ENCODE assay signal across 8 cellular contexts in the genomic region with DNA sequence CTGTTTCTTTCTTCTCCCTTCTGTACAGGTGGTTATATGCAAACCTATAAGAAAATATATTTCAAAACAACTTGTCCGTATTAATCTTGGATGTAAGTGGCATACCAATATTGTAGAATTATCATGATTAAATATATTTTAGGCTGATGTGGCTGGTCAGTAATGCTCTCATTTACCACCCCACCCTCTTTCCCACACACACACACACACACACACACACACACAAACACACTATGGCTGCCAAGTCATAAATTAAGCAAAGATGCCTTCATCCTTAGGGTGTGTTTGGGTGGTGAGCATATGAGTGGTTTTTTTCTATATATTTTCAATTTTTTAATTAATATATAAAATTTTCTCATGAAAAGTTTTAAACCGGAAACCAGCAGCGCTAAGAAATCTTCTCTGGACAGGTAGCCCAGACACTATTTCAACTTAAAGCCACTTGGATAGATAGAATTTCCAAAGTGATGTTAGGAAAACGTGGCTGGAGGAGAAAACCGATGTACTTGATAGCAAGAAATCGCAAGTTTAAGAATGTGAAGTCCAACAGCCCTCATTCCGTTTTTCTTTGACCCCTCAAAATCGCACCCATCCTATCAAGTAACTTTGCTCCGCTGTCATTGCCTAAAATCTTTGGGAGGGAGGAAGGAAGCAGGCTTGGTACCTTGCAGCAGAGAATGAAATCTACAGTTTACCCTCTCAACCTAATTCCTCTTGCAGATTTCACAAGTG.
A peak's percentile ranks its signal among the peaks of the same experiment; 100 is the strongest.
DNase-seq lines count a peak whose midpoint lies in the region; ATAC-seq, FAIRE-seq and TF ChIP-seq lines count a peak whose summit lies in the region.

No MANE protein-coding gene starts in this region.

- H4K20me1 ChIP-seq in K562 (replicated peaks; ENCODE audit: control insufficient read depth, insufficient read depth, low read length) = no peaks in the 10 kb centered on the region

- intact Hi-C loops in Right ventricle myocardium superior (cut with DNase I) (no loop called here), K562 (cut with micrococcal nuclease) (no loop called here), lower lobe of right lung (cut with DNase I) (no loop called here)

- H3K27ac ChIP-seq in cardiac muscle cell = no peak overlapping the region
- H3K27ac ChIP-seq in K562 (ENCODE audit: extremely low read depth, low read depth, low read length) = no peak overlapping the region
- peak overlapping the region; percentile 44 for H3K27ac ChIP-seq in lower lobe of right lung
- H3K27ac ChIP-seq in urinary bladder (ENCODE audit: low read depth) = no peak overlapping the region

- H3K4me2 ChIP-seq in K562 (ENCODE audit: insufficient read depth, low read length) = 0 out of 2 replicates have a peak overlapping the region, but pooled peaks have one; percentile 18

- H3K27me3 ChIP-seq in cardiac muscle cell (peaks cover 5% of the 10 kb centered on the region), K562 (ENCODE audit: control insufficient read depth in 2 of 2, insufficient read depth in 2 of 2, low read length in 2 of 2) (peaks cover 16 to 46% of the 10 kb centered on the region in 2 experiments; a peak in 4 of 5 replicates), lower lobe of right lung (ENCODE audit: low read depth) (no peaks in the 10 kb centered on the region)

- no peak for TF ChIP-seq RAD21 in K562 (CRISPR knock-in tag; conservative IDR thresholded peaks at IDR 0.05 in 1 of 2, IDR thresholded peaks at IDR 0.05 in 1 of 2)

- H3K36me3 ChIP-seq in cardiac muscle cell (no peaks in the 10 kb centered on the region), K562 (ENCODE audit: control insufficient read depth, insufficient read depth, low read length) (no peaks in the 10 kb centered on the region), lower lobe of right lung (peaks cover 15% of the 10 kb centered on the region), urinary bladder (ENCODE audit: insufficient read depth) (no peaks in the 10 kb centered on the region)

- no peaks in the 10 kb centered on the region for H3K79me2 ChIP-seq in K562 (ENCODE audit: control insufficient read depth, insufficient read depth, low read length)

- in situ Hi-C loops in K562 (cut with MboI) = no loop called here

- no peak for TF ChIP-seq POLR2A in K562 (conservative IDR thresholded peaks at IDR 0.05)

- TSS peak; percentile 53 for BruUV-seq in K562 (replicated peaks; lab: Mats Ljungman, UMichigan)

- H3K9ac ChIP-seq in K562 (ENCODE audit: insufficient read depth in 1 of 2, low read depth in 2 of 2, low read length in 2 of 2) = no peak overlapping the region

- no peak for TF ChIP-seq EP300 in K562 (IDR thresholded peaks at IDR 0.05; ENCODE audit: low read length)

- ATAC-seq in Right ventricle myocardium superior (ENCODE audit: poor library complexity) (no peak), K562 (no peak), lower lobe of right lung (peak in 1 of 2 donors; percentile 3), HG02678 (IDR thresholded peaks at IDR 0.05; ENCODE audit: unreplicated experiment) (no peak)

- peaks cover 4% of the 10 kb centered on the region for H3K4me1 ChIP-seq in cardiac muscle cell (ENCODE audit: low read depth)
- H3K4me1 ChIP-seq in K562 (replicated peaks in 1 of 2; ENCODE audit: control insufficient read depth in 2 of 2, insufficient read depth in 2 of 2, low read length in 2 of 2) = peaks cover 0 to 12% of the 10 kb centered on the region in 2 experiments; a peak in 2 of 5 replicates
- H3K4me1 ChIP-seq in lower lobe of right lung = peaks cover 31% of the 10 kb centered on the region
- no peaks in the 10 kb centered on the region for H3K4me1 ChIP-seq in urinary bladder (ENCODE audit: insufficient read depth)

- DNase-seq in cardiac muscle cell (ENCODE audit: low read depth in 1 of 2, low spot score in 1 of 2) = no peak
- no peak for DNase-seq in Right ventricle myocardium superior
- no peak for DNase-seq in K562 (ENCODE audit: extremely low read depth in 1 of 4, low spot score in 3 of 4)
- DNase-seq in lower lobe of right lung = no peak
- no peak for DNase-seq in medulla oblongata (ENCODE audit: extremely low spot score)
- DNase-seq in NCI-H2029 (lab: John Stamatoyannopoulos, UW) = no peak

- POLR2A ChIA-PET in K562 (lab: Yijun Ruan, JAX) = no interaction called here

- H3K4me3 ChIP-seq in cardiac muscle cell = peak overlapping the region; percentile 36
- no peak overlapping the region for H3K4me3 ChIP-seq in K562
- peak overlapping the region; percentile 57 for H3K4me3 ChIP-seq in lower lobe of right lung
- H3K4me3 ChIP-seq in urinary bladder (ENCODE audit: low read depth, low read length) = peak overlapping the region; percentile 94

- no peak for FAIRE-seq in K562 (lab: Jason Lieb, UNC)

- 19% methylated on average over 9 of the region's 9 CpGs for WGBS in K562 (ENCODE audit: insufficient coverage, low coverage, missing lambda C conversion rate)
- WGBS in urinary bladder = 41% methylated on average over 9 of the region's 9 CpGs

- TF ChIP-seq CTCF in cardiac muscle cell (IDR thresholded peaks at IDR 0.05; ENCODE audit: low read depth, low read length) (no peak), K562 (IDR thresholded peaks at IDR 0.05 in 2 of 3, conservative IDR thresholded peaks at IDR 0.05 in 1 of 3; ENCODE audit: insufficient read depth in 2 of 3, low read depth in 1 of 3, low read length in 3 of 3) (no peak), lower lobe of right lung (IDR thresholded peaks at IDR 0.05) (no peak)

- H3K9me1 ChIP-seq in K562 (ENCODE audit: control insufficient read depth, insufficient read depth, low read length) = no peaks in the 10 kb centered on the region

- no peak overlapping the region for H2AFZ ChIP-seq in K562 (ENCODE audit: low read depth, low read length)

- CTCF ChIA-PET in K562 (lab: Yijun Ruan, JAX; ENCODE audit: low intra/inter-chr PET ratio) = no interaction called here

- H3K9me3 ChIP-seq in cardiac muscle cell (ENCODE audit: low read depth) = no peaks in the 10 kb centered on the region
- H3K9me3 ChIP-seq in K562 (replicated peaks; ENCODE audit: control insufficient read depth, insufficient read depth, low read depth, low read length) = no peaks in the 10 kb centered on the region
- no peaks in the 10 kb centered on the region for H3K9me3 ChIP-seq in lower lobe of right lung

TF ChIP-seq in K562, 482 proteins besides CTCF, POLR2A, EP300 and RAD21 (continues in another document):
- TF ChIP-seq ZNF785 (CRISPR knock-in tag; IDR thresholded peaks at IDR 0.05) = no peak
- TF ChIP-seq CC2D1A (IDR thresholded peaks at IDR 0.05) = no peak
- TF ChIP-seq ESRRA (IDR thresholded peaks at IDR 0.05; ENCODE audit: borderline replicate concordance, low read depth) = no peak
- TF ChIP-seq ZNF699 (CRISPR knock-in tag; IDR thresholded peaks at IDR 0.05; ENCODE audit: insufficient replicate concordance) = no peak
- TF ChIP-seq WHSC1 (IDR thresholded peaks at IDR 0.05; ENCODE audit: low read length) = no peak
- TF ChIP-seq, protein P1, sequence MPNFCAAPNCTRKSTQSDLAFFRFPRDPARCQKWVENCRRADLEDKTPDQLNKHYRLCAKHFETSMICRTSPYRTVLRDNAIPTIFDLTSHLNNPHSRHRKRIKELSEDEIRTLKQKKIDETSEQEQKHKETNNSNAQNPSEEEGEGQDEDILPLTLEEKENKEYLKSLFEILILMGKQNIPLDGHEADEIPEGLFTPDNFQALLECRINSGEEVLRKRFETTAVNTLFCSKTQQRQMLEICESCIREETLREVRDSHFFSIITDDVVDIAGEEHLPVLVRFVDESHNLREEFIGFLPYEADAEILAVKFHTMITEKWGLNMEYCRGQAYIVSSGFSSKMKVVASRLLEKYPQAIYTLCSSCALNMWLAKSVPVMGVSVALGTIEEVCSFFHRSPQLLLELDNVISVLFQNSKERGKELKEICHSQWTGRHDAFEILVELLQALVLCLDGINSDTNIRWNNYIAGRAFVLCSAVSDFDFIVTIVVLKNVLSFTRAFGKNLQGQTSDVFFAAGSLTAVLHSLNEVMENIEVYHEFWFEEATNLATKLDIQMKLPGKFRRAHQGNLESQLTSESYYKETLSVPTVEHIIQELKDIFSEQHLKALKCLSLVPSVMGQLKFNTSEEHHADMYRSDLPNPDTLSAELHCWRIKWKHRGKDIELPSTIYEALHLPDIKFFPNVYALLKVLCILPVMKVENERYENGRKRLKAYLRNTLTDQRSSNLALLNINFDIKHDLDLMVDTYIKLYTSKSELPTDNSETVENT (CRISPR knock-in tag; IDR thresholded peaks at IDR 0.05) = no peak
- TF ChIP-seq, protein P2, sequence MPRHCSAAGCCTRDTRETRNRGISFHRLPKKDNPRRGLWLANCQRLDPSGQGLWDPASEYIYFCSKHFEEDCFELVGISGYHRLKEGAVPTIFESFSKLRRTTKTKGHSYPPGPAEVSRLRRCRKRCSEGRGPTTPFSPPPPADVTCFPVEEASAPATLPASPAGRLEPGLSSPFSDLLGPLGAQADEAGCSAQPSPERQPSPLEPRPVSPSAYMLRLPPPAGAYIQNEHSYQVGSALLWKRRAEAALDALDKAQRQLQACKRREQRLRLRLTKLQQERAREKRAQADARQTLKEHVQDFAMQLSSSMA (CRISPR knock-in tag; IDR thresholded peaks at IDR 0.05) = no peak
- TF ChIP-seq NCOA1 (IDR thresholded peaks at IDR 0.05; ENCODE audit: low read depth) = no peak
- no peak for TF ChIP-seq RBM39 (optimal IDR thresholded peaks at IDR 0.05; ENCODE audit: low read depth, low read length)
